14 cellular contexts compared by ENCODE assay signal in the genomic region with DNA sequence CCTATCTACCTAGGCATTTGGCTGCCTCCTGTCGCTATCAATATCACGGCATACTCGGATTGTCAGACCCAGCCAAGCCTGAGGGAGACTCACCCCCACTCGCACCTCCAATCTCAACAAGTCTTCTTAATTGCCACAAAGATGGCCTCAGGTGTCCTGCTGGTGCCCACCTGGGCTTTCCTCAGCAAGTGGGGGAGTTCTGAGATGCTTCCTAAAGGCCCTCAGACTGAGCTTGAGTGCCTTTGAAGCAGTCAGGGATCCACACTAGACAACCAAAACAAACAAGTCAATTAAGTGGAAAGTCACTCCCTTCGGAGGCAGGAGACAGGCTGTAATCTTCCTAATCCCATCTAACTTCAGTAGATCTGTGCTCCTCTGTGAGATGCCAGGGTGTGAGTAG.
DNase-seq lines count a peak whose midpoint lies in the region; ATAC-seq and TF ChIP-seq lines count a peak whose summit lies in the region.
"Had no signal": no experiment of that assay in that cellular context is flagged by ENCODE, and none has a peak within 500 bp of the region (broad histone marks: within the 10 kb centered on the region; RNA-seq: fewer than 3 reads in every experiment).

No MANE protein-coding gene starts in this region.

- H3K36me3 ChIP-seq in HUES48 (ENCODE audit: control insufficient read depth, insufficient read depth, low read length) (no peaks in the 10 kb centered on the region), iPS-20b (ENCODE audit: insufficient read depth, low read depth, low read length) (no peaks in the 10 kb centered on the region), stomach (no peaks in the 10 kb centered on the region)
- H3K36me3 ChIP-seq: BE2C, brain microvascular endothelial cell had no signal

- H3K9ac ChIP-seq in HUES48 (ENCODE audit: low read depth, low read length): no peak overlapping the region
- H3K9ac ChIP-seq in iPS-20b (ENCODE audit: low read depth, low read length): no peak overlapping the region

- no peaks in the 10 kb centered on the region for H3K9me3 ChIP-seq in HUES48 (ENCODE audit: control insufficient read depth, insufficient read depth, low read length)
- no peaks in the 10 kb centered on the region for H3K9me3 ChIP-seq in iPS-20b (ENCODE audit: insufficient read depth, low read depth, low read length)
- no peaks in the 10 kb centered on the region for H3K9me3 ChIP-seq in stomach

- peaks cover 31% of the 10 kb centered on the region for H3K27me3 Mint-ChIP-seq in activated T-helper 2 cell treated with anti-CD3 and anti-CD28 coated beads, Interferon-gamma antibody, Interleukin-2, Interleukin-4, amounts not matched to agents 10 μg/mL and 5 μg/mL and 100 μg/mL, durations not matched to agents 14 hours and 24 hours and 36 hours (ENCODE audit: low read depth)

- 61 to 86% (median 77%) methylated on average over 4 to 5 of the region's 5 CpGs for WGBS in stomach, 5 donors

- H3K9me3 Mint-ChIP-seq in activated T-helper 2 cell treated with anti-CD3 and anti-CD28 coated beads, Interferon-gamma antibody, Interleukin-2, Interleukin-4, amounts not matched to agents 10 μg/mL and 5 μg/mL and 100 μg/mL, durations not matched to agents 14 hours and 24 hours and 36 hours: peaks cover 5% of the 10 kb centered on the region

- H3K36me3 Mint-ChIP-seq in activated T-helper 2 cell treated with anti-CD3 and anti-CD28 coated beads, Interferon-gamma antibody, Interleukin-2, Interleukin-4, amounts not matched to agents 10 μg/mL and 5 μg/mL and 100 μg/mL, durations not matched to agents 14 hours and 24 hours and 36 hours (ENCODE audit: low read depth): no peaks in the 10 kb centered on the region

- intact Hi-C loops in stomach (cut with DNase I; ENCODE audit: low total_unique reads): no loop called here
- intact Hi-C loops in activated T-helper 2 cell treated with anti-CD3 and anti-CD28 coated beads, Interferon-gamma antibody, Interleukin-2, Interleukin-4, amounts not matched to agents 10 μg/mL and 5 μg/mL and 100 μg/mL, durations not matched to agents 14 hours and 24 hours and 36 hours (cut with micrococcal nuclease): no loop called here

- no peak for TF ChIP-seq EP300 in stomach (IDR thresholded peaks at IDR 0.05)

- peaks cover 17% of the 10 kb centered on the region for H3K4me1 Mint-ChIP-seq in activated T-helper 2 cell treated with anti-CD3 and anti-CD28 coated beads, Interferon-gamma antibody, Interleukin-2, Interleukin-4, amounts not matched to agents 10 μg/mL and 5 μg/mL and 100 μg/mL, durations not matched to agents 14 hours and 24 hours and 36 hours (ENCODE audit: low read depth)

- H3K27ac ChIP-seq in HUES48 (ENCODE audit: low read depth, low read length) (peak overlapping the region; percentile 90), angular gyrus (ENCODE audit: low read depth, low read length) (peak overlapping the region; percentile 50), iPS-20b (ENCODE audit: low read length) (no peak overlapping the region), stomach (peak overlapping the region; percentile 84 to 93 (median 91))

- ATAC-seq in HG03432 (IDR thresholded peaks at IDR 0.05; ENCODE audit: unreplicated experiment): no peak
- ATAC-seq: activated CD8-positive, alpha-beta T cell treated with anti-CD3 and anti-CD28 coated beads, Interleukin-2, amount 10 ng/mL, durations not matched to agents 7 days and 5 days had no signal

- TF ChIP-seq POLR2A in stomach (IDR thresholded peaks at IDR 0.05): no peak

- H3K27me3 ChIP-seq in HUES48 (ENCODE audit: control insufficient read depth, insufficient read depth, low read length) (peaks cover 61% of the 10 kb centered on the region), iPS-20b (ENCODE audit: insufficient read depth, low read length) (peaks cover 68% of the 10 kb centered on the region), stomach (no peaks in the 10 kb centered on the region)
- H3K27me3 ChIP-seq: BE2C, brain microvascular endothelial cell had no signal

- TF ChIP-seq CTCF in stomach (IDR thresholded peaks at IDR 0.05): no peak

- no peak overlapping the region for H3K4me3 Mint-ChIP-seq in activated T-helper 2 cell treated with anti-CD3 and anti-CD28 coated beads, Interferon-gamma antibody, Interleukin-2, Interleukin-4, amounts not matched to agents 10 μg/mL and 5 μg/mL and 100 μg/mL, durations not matched to agents 14 hours and 24 hours and 36 hours (ENCODE audit: low read depth)
- H3K4me3 Mint-ChIP-seq: activated CD8-positive, alpha-beta T cell treated with anti-CD3 and anti-CD28 coated beads, Interleukin-2, amount 10 ng/mL, durations not matched to agents 7 days and 5 days had no signal

- H3K4me1 ChIP-seq in HUES48 (ENCODE audit: control insufficient read depth, insufficient read depth, low read length) (peaks cover 33% of the 10 kb centered on the region), iPS-20b (ENCODE audit: insufficient read depth, low read length) (peaks cover 19% of the 10 kb centered on the region), stomach (peaks cover 38 to 95% (median 77%) of the 10 kb centered on the region in 4 donors)

- H3K4me3 ChIP-seq in HUES48 (ENCODE audit: low read depth, low read length) (0 out of 2 replicates have a peak overlapping the region, but pooled peaks have one; percentile 52), iPS-20b (ENCODE audit: low read length) (peak overlapping the region; percentile 60), stomach (no peak overlapping the region)

- DNase-seq in stomach (no peak), cortex of kidney (lab: John Stamatoyannopoulos, UW) (no peak), activated gamma-delta T cell (lab: John Stamatoyannopoulos, UW) (no peak)
- DNase-seq in activated T-helper 2 cell treated with anti-CD3 and anti-CD28 coated beads, Interferon-gamma antibody, Interleukin-2, Interleukin-4, amounts not matched to agents 10 μg/mL and 5 μg/mL and 100 μg/mL, durations not matched to agents 14 hours and 24 hours and 36 hours (ENCODE audit: low spot score): no peak
- DNase-seq: activated CD8-positive, alpha-beta T cell treated with anti-CD3 and anti-CD28 coated beads, Interleukin-2, amount 10 ng/mL, durations not matched to agents 7 days and 5 days; activated effector memory CD4-positive, alpha-beta T cell treated with anti-CD3 and anti-CD28 coated beads, Interleukin-2, amount 50 U/mL, for 16 hours; BE2C; brain microvascular endothelial cell; NCI-H2107; trophoblast cell had no signal

- H3K27ac Mint-ChIP-seq in activated T-helper 2 cell treated with anti-CD3 and anti-CD28 coated beads, Interferon-gamma antibody, Interleukin-2, Interleukin-4, amounts not matched to agents 10 μg/mL and 5 μg/mL and 100 μg/mL, durations not matched to agents 14 hours and 24 hours and 36 hours: no peak overlapping the region
- H3K27ac Mint-ChIP-seq: activated CD8-positive, alpha-beta T cell treated with anti-CD3 and anti-CD28 coated beads, Interleukin-2, amount 10 ng/mL, durations not matched to agents 7 days and 5 days had no signal

Comparison
In these comparisons a context has a peak if more than half of its experiments do, and no peak if none do; other contexts are left out.
1. H3K4me3 ChIP-seq: peak in HUES48 (single experiment) and iPS-20b (single experiment); none in stomach (0 of 4).